In the genomic region with DNA sequence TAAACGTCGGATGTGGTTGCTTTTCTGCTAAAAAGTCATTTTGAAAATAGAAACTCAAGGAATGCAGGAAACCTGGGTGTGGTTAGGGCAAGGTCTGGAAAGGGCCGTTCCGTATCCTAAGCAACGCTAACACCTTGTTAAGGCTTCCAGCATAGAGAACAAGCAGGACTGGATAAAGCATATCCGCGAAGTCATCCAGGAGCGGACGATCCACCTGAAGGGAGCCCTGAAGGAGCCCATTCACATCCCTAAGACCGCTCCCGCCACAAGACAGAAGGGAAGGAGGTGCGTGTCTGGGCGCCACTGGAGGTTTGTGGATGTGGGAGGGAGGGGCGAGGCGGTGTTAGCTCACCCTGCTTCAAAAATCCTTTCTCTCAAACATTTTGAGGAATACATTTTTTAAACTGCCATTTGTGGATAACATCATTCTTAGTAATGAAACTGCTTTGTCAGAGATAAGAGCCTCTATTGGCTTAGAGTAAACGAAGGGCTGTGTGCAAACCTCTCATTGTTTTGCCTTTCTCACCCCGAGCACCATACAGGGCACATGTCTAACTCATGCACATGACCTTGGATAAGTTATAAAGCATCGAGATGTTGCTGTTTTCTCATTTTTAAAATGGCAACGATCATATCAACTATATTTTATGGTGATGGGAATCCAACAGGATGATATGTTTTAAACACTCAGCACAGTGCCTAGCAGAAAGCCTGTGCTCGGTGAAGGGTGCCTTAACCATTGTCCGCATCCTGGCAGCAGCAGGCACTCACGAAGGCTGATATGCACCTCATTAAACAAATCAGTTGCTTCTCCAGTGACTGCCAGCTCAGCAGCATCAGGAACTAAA, we compare ENCODE assay signal across 17 cellular contexts.
DNase-seq lines count a peak whose midpoint lies in the region; FAIRE-seq and TF ChIP-seq lines count a peak whose summit lies in the region.
"Had no signal": no experiment of that assay in that cellular context is flagged by ENCODE, and none has a peak within 500 bp of the region (broad histone marks: within the 10 kb centered on the region; RNA-seq: fewer than 3 reads in every experiment).

No MANE protein-coding gene starts in this region.

- intact Hi-C loops in left ventricle myocardium inferior (cut with micrococcal nuclease) (no loop called here), cardiac septum (cut with DNase I) (loop anchor here (5.0 kb wide), 1 partner anchor 36 kb away; no protein-coding TSS in a partner anchor), uterus (cut with DNase I; ENCODE audit: low total_unique reads) (no loop called here)

- peaks cover 44% of the 10 kb centered on the region for H3K36me3 ChIP-seq in left ventricle myocardium inferior
- H3K36me3 ChIP-seq in keratinocyte (ENCODE audit: control insufficient read depth in 2 of 2, extremely low read depth in 1 of 2, insufficient read depth in 2 of 2, low read length in 2 of 2) = peaks cover 37% of the 10 kb centered on the region in 2 experiments
- no peaks in the 10 kb centered on the region for H3K36me3 ChIP-seq in uterus
- peaks cover 30% of the 10 kb centered on the region for H3K36me3 ChIP-seq in WERI-Rb-1

- H3K9ac ChIP-seq in keratinocyte (ENCODE audit: control insufficient read depth, extremely low read depth, insufficient read depth, low read length) = no peak overlapping the region

- H3K4me1 ChIP-seq in left ventricle myocardium inferior (peaks cover 47% of the 10 kb centered on the region), keratinocyte (ENCODE audit: control insufficient read depth, extremely low read depth, insufficient read depth, low read length) (peaks cover 16% of the 10 kb centered on the region), uterus (no peaks in the 10 kb centered on the region)

- no peak for FAIRE-seq in keratinocyte (lab: Jason Lieb, UNC)
- FAIRE-seq: G401.6 had no signal

- H3K27me3 ChIP-seq in left ventricle myocardium inferior (ENCODE audit: low read depth) (no peaks in the 10 kb centered on the region), keratinocyte (ENCODE audit: control insufficient read depth, extremely low read depth, insufficient read depth, low read length) (no peaks in the 10 kb centered on the region), uterus (no peaks in the 10 kb centered on the region), WERI-Rb-1 (ENCODE audit: insufficient read depth, low read depth, severe bottlenecking) (no peaks in the 10 kb centered on the region)
- H3K27me3 ChIP-seq: right atrium auricular region had no signal

- H3K27me3 Mint-ChIP-seq in brain = no peaks in the 10 kb centered on the region
- H3K27me3 Mint-ChIP-seq: activated B cell treated with CpG ODN at 0.5 μM for 24 hours; central memory CD8-positive, alpha-beta T cell had no signal

- H3K79me2 ChIP-seq in keratinocyte (ENCODE audit: control insufficient read depth, insufficient read depth, low read length) = peaks cover 21% of the 10 kb centered on the region

- no peak overlapping the region for H3K4me3 Mint-ChIP-seq in brain
- H3K4me3 Mint-ChIP-seq: activated B cell treated with CpG ODN at 0.5 μM for 24 hours; activated naive CD4-positive, alpha-beta T cell treated with anti-CD3 and anti-CD28 coated beads, Interleukin-2, amount 10 ng/mL, durations not matched to agents 7 days and 5 days; central memory CD8-positive, alpha-beta T cell; nephron progenitor cell had no signal

- no peak overlapping the region for H2AFZ ChIP-seq in keratinocyte (ENCODE audit: control insufficient read depth, low read length)

- peak overlapping the region; percentile 13 for H3K4me2 ChIP-seq in keratinocyte (ENCODE audit: control insufficient read depth, extremely low read depth, insufficient read depth, low read depth, low read length)

- peaks cover 74% of the 10 kb centered on the region for H3K36me3 Mint-ChIP-seq in brain

- H3K27ac Mint-ChIP-seq in brain = peak overlapping the region in 4 of 5 experiments; percentile 8 to 93 (median 30)
- H3K27ac Mint-ChIP-seq: activated B cell treated with CpG ODN at 0.5 μM for 24 hours; activated naive CD4-positive, alpha-beta T cell treated with anti-CD3 and anti-CD28 coated beads, Interleukin-2, amount 10 ng/mL, durations not matched to agents 7 days and 5 days had no signal

- no peaks in the 10 kb centered on the region for H4K20me1 ChIP-seq in keratinocyte (ENCODE audit: control insufficient read depth, extremely low read depth, insufficient read depth, low read length)

- H3K4me3 ChIP-seq in left ventricle myocardium inferior (no peak overlapping the region), keratinocyte (ENCODE audit: control insufficient read depth in 2 of 3, extremely low read depth in 1 of 3, insufficient read depth in 2 of 3, low read depth in 1 of 3, low read length in 3 of 3) (no peak overlapping the region), uterus (no peak overlapping the region), WERI-Rb-1 (ENCODE audit: low read depth, low read length) (no peak overlapping the region)
- H3K4me3 ChIP-seq: lung, right atrium auricular region had no signal

- peaks cover 36% of the 10 kb centered on the region for H3K4me1 Mint-ChIP-seq in brain
- H3K4me1 Mint-ChIP-seq: activated B cell treated with CpG ODN at 0.5 μM for 24 hours had no signal

- no peaks in the 10 kb centered on the region for H3K9me1 ChIP-seq in keratinocyte (ENCODE audit: control insufficient read depth, extremely low read depth, insufficient read depth, low read length)

- H3K9me3 ChIP-seq in left ventricle myocardium inferior (replicated peaks) (no peaks in the 10 kb centered on the region), keratinocyte (ENCODE audit: control insufficient read depth, low read depth, low read length) (no peaks in the 10 kb centered on the region), uterus (no peaks in the 10 kb centered on the region), WERI-Rb-1 (ENCODE audit: severe bottlenecking) (no peaks in the 10 kb centered on the region)
- H3K9me3 ChIP-seq: right atrium auricular region had no signal

- dilution Hi-C loops in keratinocyte (cut with MboI; ENCODE audit: extremely low pct_ligation_motif_present, low sequenced_read_pairs) = no loop called here

- peak overlapping the region; percentile 82 for H3K27ac ChIP-seq in left ventricle myocardium inferior (replicated peaks)
- H3K27ac ChIP-seq in keratinocyte (ENCODE audit: control insufficient read depth, insufficient read depth, low read length) = peak overlapping the region; percentile 12
- peak overlapping the region; percentile 34 to 63 for H3K27ac ChIP-seq in uterus
- no peak overlapping the region for H3K27ac ChIP-seq in WERI-Rb-1

- TF ChIP-seq POLR2A in uterus (IDR thresholded peaks at IDR 0.05) = no peak

- DNase-seq in left ventricle myocardium inferior (no peak), cardiac septum (ENCODE audit: low spot score) (no peak), keratinocyte (ENCODE audit: low read depth, low spot score) (no peak), uterus (no peak), globus pallidus (ENCODE audit: low spot score) (no peak), WERI-Rb-1 (no peak)
- no peak for DNase-seq in activated naive CD4-positive, alpha-beta T cell treated with anti-CD3 and anti-CD28 coated beads, Interleukin-2, amount 50 U/mL, for 16 hours
- DNase-seq: activated B cell treated with CpG ODN at 0.5 μM for 24 hours; activated CD8-positive, alpha-beta memory T cell treated with anti-CD3 and anti-CD28 coated beads, Interleukin-2, amount 50 U/mL, for 4 hours; activated naive CD4-positive, alpha-beta T cell treated with anti-CD3 and anti-CD28 coated beads, Interleukin-2, amount 10 ng/mL, durations not matched to agents 7 days and 5 days; nephron progenitor cell; stimulated activated CD4-positive, alpha-beta T cell treated with anti-CD3 and anti-CD28 coated beads, Interleukin-4, amount 100 ng/mL, for 24 hours had no signal

- no peak for TF ChIP-seq CTCF in left ventricle myocardium inferior (IDR thresholded peaks at IDR 0.05; ENCODE audit: borderline replicate concordance)
- TF ChIP-seq CTCF in brain (conservative IDR thresholded peaks at IDR 0.05) = no peak
- TF ChIP-seq CTCF in keratinocyte (optimal IDR thresholded peaks at IDR 0.05 in 1 of 3, IDR thresholded peaks at IDR 0.05 in 1 of 3, conservative IDR thresholded peaks at IDR 0.05 in 1 of 3; ENCODE audit: extremely low read depth in 1 of 3, insufficient read depth in 2 of 3, low read length in 3 of 3) = no peak
- TF ChIP-seq CTCF in uterus (IDR thresholded peaks at IDR 0.05) = no peak
- no peak for TF ChIP-seq CTCF in WERI-Rb-1 (IDR thresholded peaks at IDR 0.05; ENCODE audit: low read depth, low read length)

- no peaks in the 10 kb centered on the region for H3K9me3 Mint-ChIP-seq in brain
- H3K9me3 Mint-ChIP-seq: activated B cell treated with CpG ODN at 0.5 μM for 24 hours, nephron progenitor cell had no signal
